ENCODE assay signal across 28 cellular contexts in the genomic region with DNA sequence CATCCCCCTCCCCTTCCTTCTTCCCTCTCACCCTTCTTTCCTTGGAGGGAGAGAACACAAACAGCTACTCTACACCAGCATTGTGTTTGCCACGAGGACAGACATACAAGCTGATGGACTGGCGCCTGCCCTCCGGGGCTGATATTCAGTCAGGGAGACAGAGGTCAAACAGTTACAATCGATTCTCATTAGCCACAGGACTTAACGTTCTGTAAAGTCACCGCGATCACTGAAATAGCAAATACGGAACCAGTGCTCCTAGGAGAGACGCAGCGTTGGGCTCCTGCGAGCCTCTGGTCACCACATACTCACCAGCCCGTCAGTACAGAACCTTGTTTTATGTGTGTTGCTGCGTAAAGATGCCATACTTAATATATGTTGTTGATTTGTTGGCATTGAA.
A peak's percentile ranks its signal among the peaks of the same experiment; 100 is the strongest.
DNase-seq lines count a peak whose midpoint lies in the region; ATAC-seq lines count a peak whose summit lies in the region.
"Had no signal": no experiment of that assay in that cellular context is flagged by ENCODE, and none has a peak within 500 bp of the region (broad histone marks: within the 10 kb centered on the region; RNA-seq: fewer than 3 reads in every experiment).

No MANE protein-coding gene starts in this region.

- intact Hi-C loops in posterior vena cava (cut with DNase I), result no loop called here

- in situ Hi-C loops in ACHN (cut with HindIII; ENCODE audit: low pct_ligation_motif_present, low pct_unique_long_range_greater_than_20kb, low sequenced_read_pairs), result no loop called here

- DNase-seq in activated CD8-positive, alpha-beta memory T cell treated with anti-CD3 and anti-CD28 coated beads for 24 hours, result peak; percentile 5
- no peak for DNase-seq in activated CD8-positive, alpha-beta memory T cell treated with anti-CD3 and anti-CD28 coated beads, Interleukin-2, amount 50 U/mL, for 4 hours
- DNase-seq in islet precursor cell, result peak; percentile 44
- DNase-seq in posterior vena cava (ENCODE audit: low spot score), result peak; percentile 10
- DNase-seq in ACHN, result no peak
- no peak for DNase-seq in GM19238 (ENCODE audit: insufficient read length, low spot score)
- DNase-seq: 8988T; activated CD4-positive, CD25-positive, alpha-beta regulatory T cell treated with anti-CD3 and anti-CD28 coated beads, Interleukin-2, amount 50 U/mL, for 72 hours; activated naive CD4-positive, alpha-beta T cell; activated T-cell treated with anti-CD3 and anti-CD28 coated beads, Interleukin-2, amount 50 U/mL, for 4 hours; CD4-positive, CD25-positive, alpha-beta regulatory T cell; cerebellar nuclear complex; hippocampal formation; KG1; left ventricle myocardium inferior; MG63; NCI-H2081; SJCRH30; stimulated activated CD4-positive, alpha-beta T cell treated with anti-CD3 and anti-CD28 coated beads, Interleukin-4, amount 100 ng/mL, for 1 hour; substantia nigra; T-helper 1 cell had no signal

- no peak for ATAC-seq in HG02870 (IDR thresholded peaks at IDR 0.05; ENCODE audit: unreplicated experiment)
- no peak for ATAC-seq in GM21529 (IDR thresholded peaks at IDR 0.05; ENCODE audit: unreplicated experiment)
- ATAC-seq: activated CD8-positive, alpha-beta T cell treated with anti-CD3 and anti-CD28 coated beads, Interleukin-2, amount 10 ng/mL, durations not matched to agents 7 days and 5 days; activated T-cell treated with anti-CD3 and anti-CD28 coated beads, Interleukin-2, amount 50 U/mL, for 4 hours; body of pancreas; gastroesophageal sphincter; GM12878; stimulated activated effector memory CD8-positive, alpha-beta T cell treated with anti-CD3 and anti-CD28 coated beads, Interleukin-12 subunit alpha, Interleukin-12 subunit beta, amount 100 ng/mL, for 72 hours had no signal

Comparison
In these comparisons a context has a peak if more than half of its experiments do, and no peak if none do; other contexts are left out.
1. DNase-seq: peak in activated CD8-positive, alpha-beta memory T cell treated with anti-CD3 and anti-CD28 coated beads for 24 hours (single experiment), islet precursor cell (single experiment) and posterior vena cava (single experiment); none in activated CD8-positive, alpha-beta memory T cell treated with anti-CD3 and anti-CD28 coated beads, Interleukin-2, amount 50 U/mL, for 4 hours (single experiment), ACHN (single experiment) and GM19238 (single experiment).